Comparison of ENCODE assay signal across 18 cellular contexts in the genomic region with DNA sequence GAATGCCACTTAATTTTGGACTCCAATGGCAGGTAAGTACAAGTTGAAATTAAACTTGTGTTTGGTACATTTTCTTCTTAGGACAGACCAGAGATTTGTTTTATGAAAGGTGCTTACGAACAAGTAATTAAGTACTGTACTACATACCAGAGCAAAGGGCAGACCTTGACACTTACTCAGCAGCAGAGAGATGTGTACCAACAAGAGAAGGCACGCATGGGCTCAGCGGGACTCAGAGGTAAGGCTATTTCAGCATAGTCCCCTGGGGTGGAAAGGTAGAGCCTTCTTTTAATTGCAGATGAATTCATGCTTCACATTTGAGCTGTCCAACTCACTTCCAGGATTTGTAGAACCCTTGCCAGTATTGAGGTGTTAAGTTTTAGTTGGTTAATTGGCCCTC. TPM values are rescaled to one million over a fixed set of nuclear protein-coding genes. Genes with fewer than 3 reads are reported as not detected.
DNase-seq lines count a peak whose midpoint lies in the region; ATAC-seq and TF ChIP-seq lines count a peak whose summit lies in the region.
"Had no signal": no experiment of that assay in that cellular context is flagged by ENCODE, and none has a peak within 500 bp of the region (broad histone marks: within the 10 kb centered on the region; RNA-seq: fewer than 3 reads in every experiment).

No MANE protein-coding gene starts in this region.

- H3K27ac Mint-ChIP-seq in MCF 10A (ENCODE audit: low read depth, unreplicated experiment) (no peak overlapping the region), WTC11 (no peak overlapping the region)
- peak overlapping the region; percentile 2 for H3K27ac Mint-ChIP-seq in stimulated activated effector memory CD8-positive, alpha-beta T cell treated with anti-CD3 and anti-CD28 coated beads, Interleukin-12 subunit alpha, Interleukin-12 subunit beta, amount 100 ng/mL, for 72 hours
- H3K27ac Mint-ChIP-seq: CD14-positive monocyte had no signal

- H3K36me3 Mint-ChIP-seq in MCF 10A (ENCODE audit: insufficient read depth, unreplicated experiment) (peaks cover 17% of the 10 kb centered on the region), WTC11 (peaks cover 22% of the 10 kb centered on the region)
- H3K36me3 Mint-ChIP-seq in stimulated activated effector memory CD8-positive, alpha-beta T cell treated with anti-CD3 and anti-CD28 coated beads, Interleukin-12 subunit alpha, Interleukin-12 subunit beta, amount 100 ng/mL, for 72 hours: peaks cover 51% of the 10 kb centered on the region

- peak; percentile 50; the same call in 1 of the 2 replicates for ATAC-seq in WTC11
- peak; percentile 98 for ATAC-seq in foreskin keratinocyte
- no peak for ATAC-seq in stimulated activated effector memory CD8-positive, alpha-beta T cell treated with anti-CD3 and anti-CD28 coated beads, Interleukin-12 subunit alpha, Interleukin-12 subunit beta, amount 100 ng/mL, for 72 hours
- ATAC-seq: HCT116 had no signal

- POLR2A ChIA-PET in MCF 10A (lab: Yijun Ruan, JAX) (interaction anchor here (0.7 to 1.5 kb wide), 3 partner anchors 11 to 81 kb away, joined by 3 to 6 read pairs (median 5); partner anchors contain the start of gene ATP2C1), WTC11 (lab: Charles Lee) (no interaction called here)

- DNase-seq in MCF 10A (ENCODE audit: unreplicated experiment): peak; percentile 37
- no peak for DNase-seq in breast epithelium (ENCODE audit: low spot score in 2 of 2)
- no peak for DNase-seq in WTC11 (ENCODE audit: low spot score)
- peak; percentile 87 to 90 for DNase-seq in foreskin keratinocyte
- no peak for DNase-seq in stimulated activated effector memory CD8-positive, alpha-beta T cell treated with anti-CD3 and anti-CD28 coated beads, Interleukin-12 subunit alpha, Interleukin-12 subunit beta, amount 100 ng/mL, for 72 hours (ENCODE audit: low spot score in 2 of 2)
- DNase-seq in NCI-H1436 treated with DMSO at 0.1 percent for 48 hours (lab: John Stamatoyannopoulos, UW): no peak
- no peak for DNase-seq in NCI-H2171 treated with DMSO at 0.1 percent for 48 hours (lab: John Stamatoyannopoulos, UW)
- DNase-seq in H7: no peak
- DNase-seq: 8988T, DMS79, NCI-H1105, NCI-H1694, NCI-H2081 treated with DMSO at 0.1 percent for 48 hours, NCI-H2227 treated with DMSO at 0.1 percent for 48 hours, NCI-H510A treated with DMSO at 0.1 percent for 48 hours, NCI-H774 had no signal

- no peaks in the 10 kb centered on the region for H3K4me1 Mint-ChIP-seq in MCF 10A (ENCODE audit: insufficient read depth, unreplicated experiment)
- peaks cover 25% of the 10 kb centered on the region for H3K4me1 Mint-ChIP-seq in WTC11
- no peaks in the 10 kb centered on the region for H3K4me1 Mint-ChIP-seq in stimulated activated effector memory CD8-positive, alpha-beta T cell treated with anti-CD3 and anti-CD28 coated beads, Interleukin-12 subunit alpha, Interleukin-12 subunit beta, amount 100 ng/mL, for 72 hours

- CTCF ChIA-PET in MCF 10A (lab: Yijun Ruan, JAX) (interaction anchor here (1.6 kb wide), 1 partner anchor 81 kb away, joined by 15 read pairs; the partner anchor contains the start of gene ATP2C1), WTC11 (lab: Charles Lee) (no interaction called here)

- no peaks in the 10 kb centered on the region for H3K9me3 ChIP-seq in breast epithelium

- no peak overlapping the region for H3K27ac ChIP-seq in breast epithelium
- peak overlapping the region; percentile 32 for H3K27ac ChIP-seq in foreskin keratinocyte

- H3K4me3 Mint-ChIP-seq in MCF 10A (ENCODE audit: unreplicated experiment): no peak overlapping the region
- no peak overlapping the region for H3K4me3 Mint-ChIP-seq in WTC11
- H3K4me3 Mint-ChIP-seq in stimulated activated effector memory CD8-positive, alpha-beta T cell treated with anti-CD3 and anti-CD28 coated beads, Interleukin-12 subunit alpha, Interleukin-12 subunit beta, amount 100 ng/mL, for 72 hours: no peak overlapping the region
- H3K4me3 Mint-ChIP-seq: CD14-positive monocyte had no signal

- no peaks in the 10 kb centered on the region for H3K27me3 ChIP-seq in breast epithelium
- H3K27me3 ChIP-seq in foreskin keratinocyte: no peaks in the 10 kb centered on the region
- H3K27me3 ChIP-seq in H7 (ENCODE audit: control insufficient read depth, insufficient read depth, low read length): no peaks in the 10 kb centered on the region

- H3K36me3 ChIP-seq in breast epithelium: no peaks in the 10 kb centered on the region
- H3K36me3 ChIP-seq in H7 (replicated peaks; ENCODE audit: control insufficient read depth, insufficient read depth, low read length): no peaks in the 10 kb centered on the region; the same call in 1 of the 2 replicates

- no peak overlapping the region for H3K4me3 ChIP-seq in breast epithelium
- H3K4me3 ChIP-seq in H7 (ENCODE audit: insufficient read depth, low read depth, low read length): no peak overlapping the region

- no peaks in the 10 kb centered on the region for H3K27me3 Mint-ChIP-seq in MCF 10A (ENCODE audit: insufficient read depth, unreplicated experiment)
- H3K27me3 Mint-ChIP-seq in WTC11 (ENCODE audit: low read depth): no peaks in the 10 kb centered on the region

- intact Hi-C loops in MCF 10A (cut with micrococcal nuclease): no loop called here
- intact Hi-C loops in breast epithelium (cut with DNase I; ENCODE audit: low total_unique reads): loop anchor here (2.0 kb wide), 1 partner anchor 28 kb away; no protein-coding TSS in a partner anchor

- no TSS peak for BruUV-seq in MCF 10A (replicated peaks; lab: Mats Ljungman, UMichigan)

- H3K9me3 Mint-ChIP-seq in MCF 10A (ENCODE audit: unreplicated experiment): no peaks in the 10 kb centered on the region
- no peaks in the 10 kb centered on the region for H3K9me3 Mint-ChIP-seq in WTC11
- H3K9me3 Mint-ChIP-seq in stimulated activated effector memory CD8-positive, alpha-beta T cell treated with anti-CD3 and anti-CD28 coated beads, Interleukin-12 subunit alpha, Interleukin-12 subunit beta, amount 100 ng/mL, for 72 hours: no peaks in the 10 kb centered on the region

- TF ChIP-seq CTCF in MCF 10A (IDR thresholded peaks at IDR 0.05; ENCODE audit: unreplicated experiment): no peak
- TF ChIP-seq CTCF in breast epithelium (IDR thresholded peaks at IDR 0.05): no peak
- TF ChIP-seq CTCF in WTC11 (IDR thresholded peaks at IDR 0.05): no peak
- no peak for TF ChIP-seq CTCF in foreskin keratinocyte (conservative IDR thresholded peaks at IDR 0.05)

- TF ChIP-seq POLR2A in breast epithelium (IDR thresholded peaks at IDR 0.05): no peak

- H3K4me1 ChIP-seq in breast epithelium (no peaks in the 10 kb centered on the region), foreskin keratinocyte (peaks cover 15% of the 10 kb centered on the region)

TF ChIP-seq in WTC11, 78 proteins besides CTCF, POLR2A, EP300 and RAD21:
- TF ChIP-seq CREB1 (CRISPR knock-in tag; IDR thresholded peaks at IDR 0.05) (no peak), GTF2I (CRISPR knock-in tag; conservative IDR thresholded peaks at IDR 0.05) (no peak), ZNF281 (CRISPR knock-in tag; IDR thresholded peaks at IDR 0.05) (no peak)
- TF ChIP-seq, protein P1, sequence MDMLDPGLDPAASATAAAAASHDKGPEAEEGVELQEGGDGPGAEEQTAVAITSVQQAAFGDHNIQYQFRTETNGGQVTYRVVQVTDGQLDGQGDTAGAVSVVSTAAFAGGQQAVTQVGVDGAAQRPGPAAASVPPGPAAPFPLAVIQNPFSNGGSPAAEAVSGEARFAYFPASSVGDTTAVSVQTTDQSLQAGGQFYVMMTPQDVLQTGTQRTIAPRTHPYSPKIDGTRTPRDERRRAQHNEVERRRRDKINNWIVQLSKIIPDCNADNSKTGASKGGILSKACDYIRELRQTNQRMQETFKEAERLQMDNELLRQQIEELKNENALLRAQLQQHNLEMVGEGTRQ (CRISPR knock-in tag; IDR thresholded peaks at IDR 0.05): no peak

RNA-seq across cellular contexts. Expression of gene ASTE1, which starts 51.4 kb away (rescaled TPM):
- 2.7 and 3.3 TPM in 2 replicates for total RNA-seq in MCF 10A (2022)
- 10 to 100 TPM in 1 of 3 donors, 1 to 10 TPM in 2; 6.2 to 10.5 (median 8.0) TPM for total RNA-seq in breast epithelium
- total RNA-seq in WTC11 (2021): 5.2 to 6.4 TPM (median 5.8 TPM) in 3 replicates
- 5.1 and 5.3 TPM in 2 replicates for total RNA-seq in foreskin keratinocyte
- 2.4 and 2.9 TPM in 2 replicates for polyA plus RNA-seq in foreskin keratinocyte
- 6.5 and 6.7 TPM in 2 replicates for total RNA-seq in H7 (2014; rRNA removed; shearing (Covaris generic))

RNA-seq across cellular contexts. Expression of gene NEK11, which starts 51.4 kb away (rescaled TPM):
- 6.9 and 10.2 TPM in 2 replicates for total RNA-seq in MCF 10A (2022)
- 10 to 100 TPM in 2 of 3 donors, 1 to 10 TPM in 1; 7.4 to 18.3 (median 16.4) TPM for total RNA-seq in breast epithelium
- total RNA-seq in WTC11 (2021): 1.6 to 1.8 TPM (median 1.7 TPM) in 3 replicates
- total RNA-seq in foreskin keratinocyte: 4.2 TPM in 2 replicates
- polyA plus RNA-seq in foreskin keratinocyte: 2.1 and 2.3 TPM in 2 replicates
- total RNA-seq in H7 (2014; rRNA removed; shearing (Covaris generic)): 1.5 and 2.9 TPM in 2 replicates

Comparison
In these comparisons a context has a peak if more than half of its experiments do, and no peak if none do; other contexts are left out.
1. DNase-seq: peak in MCF 10A (single experiment) and foreskin keratinocyte (2 of 2); none in breast epithelium (0 of 2), WTC11 (single experiment), stimulated activated effector memory CD8-positive, alpha-beta T cell treated with anti-CD3 and anti-CD28 coated beads, Interleukin-12 subunit alpha, Interleukin-12 subunit beta, amount 100 ng/mL, for 72 hours (0 of 2), NCI-H1436 treated with DMSO at 0.1 percent for 48 hours (single experiment), NCI-H2171 treated with DMSO at 0.1 percent for 48 hours (single experiment) and H7 (single experiment).